15 cellular contexts compared by ENCODE assay signal in the genomic region with DNA sequence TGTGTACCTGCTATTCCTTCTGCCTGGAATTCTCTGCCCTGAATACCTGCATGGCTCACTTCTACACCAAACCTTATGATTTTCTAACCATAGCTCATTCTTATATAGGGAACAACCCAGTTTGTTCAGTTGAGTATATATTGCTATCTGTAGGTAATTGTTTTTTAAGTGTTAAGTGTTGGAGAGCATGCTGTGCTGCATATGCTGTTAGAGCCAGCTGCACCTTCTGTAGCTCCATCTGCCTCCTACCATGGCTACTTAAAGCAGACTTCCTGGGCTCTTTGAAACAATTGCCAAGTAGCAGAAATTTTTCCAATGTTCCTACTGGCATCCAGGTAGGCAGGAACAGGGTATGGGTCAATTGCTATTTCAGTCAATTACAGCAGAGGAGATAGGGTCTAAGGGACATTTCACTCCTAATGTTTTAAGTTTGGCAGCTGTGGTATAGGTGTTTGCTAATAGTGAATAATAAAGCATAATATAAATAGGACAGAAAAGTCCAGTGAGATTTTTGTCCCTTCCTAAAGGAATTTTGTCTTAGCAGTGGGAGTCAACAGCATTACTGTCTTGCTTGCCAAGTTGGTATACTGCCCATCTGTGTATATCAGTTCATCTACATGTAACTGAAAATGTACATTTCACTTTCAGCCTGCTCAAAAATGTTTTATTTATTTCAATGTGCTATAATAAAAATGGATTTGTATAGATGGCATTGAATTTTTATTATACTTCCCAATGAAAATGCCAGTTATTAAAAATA. TPM values are rescaled to one million over a fixed set of nuclear protein-coding genes. Genes with fewer than 3 reads are reported as not detected.
DNase-seq lines count a peak whose midpoint lies in the region; ATAC-seq and TF ChIP-seq lines count a peak whose summit lies in the region.
"Had no signal": no experiment of that assay in that cellular context is flagged by ENCODE, and none has a peak within 500 bp of the region (broad histone marks: within the 10 kb centered on the region; RNA-seq: fewer than 3 reads in every experiment).

No MANE protein-coding gene starts in this region.

- TF ChIP-seq CTCF in tibial nerve (IDR thresholded peaks at IDR 0.05), result no peak

- no peaks in the 10 kb centered on the region for H3K9me3 ChIP-seq in tibial nerve
- H3K9me3 ChIP-seq: gastrocnemius medialis, sigmoid colon, SJCRH30 had no signal

- no peaks in the 10 kb centered on the region for H3K27me3 ChIP-seq in tibial nerve
- H3K27me3 ChIP-seq: brain microvascular endothelial cell, gastrocnemius medialis, sigmoid colon, SJCRH30 had no signal

- H3K36me3 ChIP-seq in tibial nerve, result peaks cover 0 to 42% (median 0%) of the 10 kb centered on the region in 3 donors
- H3K36me3 ChIP-seq: brain microvascular endothelial cell, gastrocnemius medialis, SJCRH30 had no signal

- H3K27ac ChIP-seq in tibial nerve, result no peak overlapping the region
- H3K27ac ChIP-seq: brain microvascular endothelial cell, gastrocnemius medialis, sigmoid colon, SJCRH30 had no signal

- no peaks in the 10 kb centered on the region for H3K4me1 ChIP-seq in tibial nerve
- H3K4me1 ChIP-seq: gastrocnemius medialis, sigmoid colon, SJCRH30 had no signal

- TF ChIP-seq EP300 in tibial nerve (IDR thresholded peaks at IDR 0.05), result no peak

- DNase-seq in cerebellar cortex (ENCODE audit: low spot score) (peak; percentile 75), NCI-H146 (lab: John Stamatoyannopoulos, UW) (no peak), tibial nerve (ENCODE audit: low spot score in 2 of 2) (no peak), GM19238 (ENCODE audit: insufficient read length, low spot score) (no peak), DMS79 treated with DMSO at 0.1 percent for 48 hours (lab: John Stamatoyannopoulos, UW) (no peak)
- DNase-seq: brain microvascular endothelial cell; gastrocnemius medialis; NCI-H1417 treated with DMSO at 0.1 percent for 48 hours; NCI-H82; sigmoid colon; SJCRH30; stimulated activated naive CD8-positive, alpha-beta T cell treated with anti-CD3 and anti-CD28 coated beads, Interleukin-15, Interleukin-2, amounts not matched to agents 100 U/mL and 50 U/mL, for 24 hours had no signal

- TF ChIP-seq POLR2A in tibial nerve (IDR thresholded peaks at IDR 0.05), result no peak

- H3K4me3 ChIP-seq in tibial nerve, result no peak overlapping the region
- H3K4me3 ChIP-seq: gastrocnemius medialis, sigmoid colon, SJCRH30 had no signal

- ATAC-seq in GM18867 (IDR thresholded peaks at IDR 0.05; ENCODE audit: unreplicated experiment) (peak; percentile 22), GM21526 (IDR thresholded peaks at IDR 0.05; ENCODE audit: low FRiP score, unreplicated experiment) (peak; percentile 14), HG03066 (IDR thresholded peaks at IDR 0.05; ENCODE audit: low read depth, unreplicated experiment) (peak; percentile 34)
- ATAC-seq: gastrocnemius medialis; stimulated activated naive CD8-positive, alpha-beta T cell treated with anti-CD3 and anti-CD28 coated beads, Interleukin-15, Interleukin-2, amounts not matched to agents 100 U/mL and 50 U/mL, for 24 hours had no signal

RNA-seq across cellular contexts. Expression of a gene that starts 34.0 kb away (rescaled TPM):
- 10 to 100 TPM; 21.2 to 34.3 (median 28.8) TPM for total RNA-seq in tibial nerve
